ENCODE assay signal across 1 cellular context in genomic region chr12:122184522-122184921, GRCh38.
TF ChIP-seq lines count a peak whose summit lies in the region.

No MANE protein-coding gene starts in this region.

TF ChIP-seq in GM23338, 12 proteins besides CTCF, POLR2A, EP300 and RAD21:
- no peak for TF ChIP-seq EZH2phosphoT487 (IDR thresholded peaks at IDR 0.05; ENCODE audit: unreplicated experiment)
- TF ChIP-seq, protein P1, sequence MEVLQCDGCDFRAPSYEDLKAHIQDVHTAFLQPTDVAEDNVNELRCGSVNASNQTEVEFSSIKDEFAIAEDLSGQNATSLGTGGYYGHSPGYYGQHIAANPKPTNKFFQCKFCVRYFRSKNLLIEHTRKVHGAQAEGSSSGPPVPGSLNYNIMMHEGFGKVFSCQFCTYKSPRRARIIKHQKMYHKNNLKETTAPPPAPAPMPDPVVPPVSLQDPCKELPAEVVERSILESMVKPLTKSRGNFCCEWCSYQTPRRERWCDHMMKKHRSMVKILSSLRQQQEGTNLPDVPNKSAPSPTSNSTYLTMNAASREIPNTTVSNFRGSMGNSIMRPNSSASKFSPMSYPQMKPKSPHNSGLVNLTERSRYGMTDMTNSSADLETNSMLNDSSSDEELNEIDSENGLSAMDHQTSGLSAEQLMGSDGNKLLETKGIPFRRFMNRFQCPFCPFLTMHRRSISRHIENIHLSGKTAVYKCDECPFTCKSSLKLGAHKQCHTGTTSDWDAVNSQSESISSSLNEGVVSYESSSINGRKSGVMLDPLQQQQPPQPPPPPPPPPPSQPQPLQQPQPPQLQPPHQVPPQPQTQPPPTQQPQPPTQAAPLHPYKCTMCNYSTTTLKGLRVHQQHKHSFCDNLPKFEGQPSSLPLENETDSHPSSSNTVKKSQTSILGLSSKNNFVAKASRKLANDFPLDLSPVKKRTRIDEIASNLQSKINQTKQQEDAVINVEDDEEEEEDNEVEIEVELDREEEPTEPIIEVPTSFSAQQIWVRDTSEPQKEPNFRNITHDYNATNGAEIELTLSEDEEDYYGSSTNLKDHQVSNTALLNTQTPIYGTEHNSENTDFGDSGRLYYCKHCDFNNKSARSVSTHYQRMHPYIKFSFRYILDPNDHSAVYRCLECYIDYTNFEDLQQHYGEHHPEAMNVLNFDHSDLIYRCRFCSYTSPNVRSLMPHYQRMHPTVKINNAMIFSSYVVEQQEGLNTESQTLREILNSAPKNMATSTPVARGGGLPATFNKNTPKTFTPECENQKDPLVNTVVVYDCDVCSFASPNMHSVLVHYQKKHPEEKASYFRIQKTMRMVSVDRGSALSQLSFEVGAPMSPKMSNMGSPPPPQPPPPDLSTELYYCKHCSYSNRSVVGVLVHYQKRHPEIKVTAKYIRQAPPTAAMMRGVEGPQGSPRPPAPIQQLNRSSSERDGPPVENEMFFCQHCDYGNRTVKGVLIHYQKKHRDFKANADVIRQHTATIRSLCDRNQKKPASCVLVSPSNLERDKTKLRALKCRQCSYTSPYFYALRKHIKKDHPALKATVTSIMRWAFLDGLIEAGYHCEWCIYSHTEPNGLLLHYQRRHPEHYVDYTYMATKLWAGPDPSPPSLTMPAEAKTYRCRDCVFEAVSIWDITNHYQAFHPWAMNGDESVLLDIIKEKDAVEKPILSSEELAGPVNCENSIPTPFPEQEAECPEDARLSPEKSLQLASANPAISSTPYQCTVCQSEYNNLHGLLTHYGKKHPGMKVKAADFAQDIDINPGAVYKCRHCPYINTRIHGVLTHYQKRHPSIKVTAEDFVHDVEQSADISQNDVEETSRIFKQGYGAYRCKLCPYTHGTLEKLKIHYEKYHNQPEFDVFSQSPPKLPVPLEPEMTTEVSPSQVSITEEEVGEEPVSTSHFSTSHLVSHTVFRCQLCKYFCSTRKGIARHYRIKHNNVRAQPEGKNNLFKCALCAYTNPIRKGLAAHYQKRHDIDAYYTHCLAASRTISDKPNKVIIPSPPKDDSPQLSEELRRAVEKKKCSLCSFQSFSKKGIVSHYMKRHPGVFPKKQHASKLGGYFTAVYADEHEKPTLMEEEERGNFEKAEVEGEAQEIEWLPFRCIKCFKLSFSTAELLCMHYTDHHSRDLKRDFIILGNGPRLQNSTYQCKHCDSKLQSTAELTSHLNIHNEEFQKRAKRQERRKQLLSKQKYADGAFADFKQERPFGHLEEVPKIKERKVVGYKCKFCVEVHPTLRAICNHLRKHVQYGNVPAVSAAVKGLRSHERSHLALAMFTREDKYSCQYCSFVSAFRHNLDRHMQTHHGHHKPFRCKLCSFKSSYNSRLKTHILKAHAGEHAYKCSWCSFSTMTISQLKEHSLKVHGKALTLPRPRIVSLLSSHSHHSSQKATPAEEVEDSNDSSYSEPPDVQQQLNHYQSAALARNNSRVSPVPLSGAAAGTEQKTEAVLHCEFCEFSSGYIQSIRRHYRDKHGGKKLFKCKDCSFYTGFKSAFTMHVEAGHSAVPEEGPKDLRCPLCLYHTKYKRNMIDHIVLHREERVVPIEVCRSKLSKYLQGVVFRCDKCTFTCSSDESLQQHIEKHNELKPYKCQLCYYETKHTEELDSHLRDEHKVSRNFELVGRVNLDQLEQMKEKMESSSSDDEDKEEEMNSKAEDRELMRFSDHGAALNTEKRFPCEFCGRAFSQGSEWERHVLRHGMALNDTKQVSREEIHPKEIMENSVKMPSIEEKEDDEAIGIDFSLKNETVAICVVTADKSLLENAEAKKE (CRISPR knock-in tag; IDR thresholded peaks at IDR 0.05) = no peak
- TF ChIP-seq, protein P2, sequence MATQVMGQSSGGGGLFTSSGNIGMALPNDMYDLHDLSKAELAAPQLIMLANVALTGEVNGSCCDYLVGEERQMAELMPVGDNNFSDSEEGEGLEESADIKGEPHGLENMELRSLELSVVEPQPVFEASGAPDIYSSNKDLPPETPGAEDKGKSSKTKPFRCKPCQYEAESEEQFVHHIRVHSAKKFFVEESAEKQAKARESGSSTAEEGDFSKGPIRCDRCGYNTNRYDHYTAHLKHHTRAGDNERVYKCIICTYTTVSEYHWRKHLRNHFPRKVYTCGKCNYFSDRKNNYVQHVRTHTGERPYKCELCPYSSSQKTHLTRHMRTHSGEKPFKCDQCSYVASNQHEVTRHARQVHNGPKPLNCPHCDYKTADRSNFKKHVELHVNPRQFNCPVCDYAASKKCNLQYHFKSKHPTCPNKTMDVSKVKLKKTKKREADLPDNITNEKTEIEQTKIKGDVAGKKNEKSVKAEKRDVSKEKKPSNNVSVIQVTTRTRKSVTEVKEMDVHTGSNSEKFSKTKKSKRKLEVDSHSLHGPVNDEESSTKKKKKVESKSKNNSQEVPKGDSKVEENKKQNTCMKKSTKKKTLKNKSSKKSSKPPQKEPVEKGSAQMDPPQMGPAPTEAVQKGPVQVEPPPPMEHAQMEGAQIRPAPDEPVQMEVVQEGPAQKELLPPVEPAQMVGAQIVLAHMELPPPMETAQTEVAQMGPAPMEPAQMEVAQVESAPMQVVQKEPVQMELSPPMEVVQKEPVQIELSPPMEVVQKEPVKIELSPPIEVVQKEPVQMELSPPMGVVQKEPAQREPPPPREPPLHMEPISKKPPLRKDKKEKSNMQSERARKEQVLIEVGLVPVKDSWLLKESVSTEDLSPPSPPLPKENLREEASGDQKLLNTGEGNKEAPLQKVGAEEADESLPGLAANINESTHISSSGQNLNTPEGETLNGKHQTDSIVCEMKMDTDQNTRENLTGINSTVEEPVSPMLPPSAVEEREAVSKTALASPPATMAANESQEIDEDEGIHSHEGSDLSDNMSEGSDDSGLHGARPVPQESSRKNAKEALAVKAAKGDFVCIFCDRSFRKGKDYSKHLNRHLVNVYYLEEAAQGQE (IDR thresholded peaks at IDR 0.05; ENCODE audit: unreplicated experiment) = no peak
- no peak for TF ChIP-seq CREB1 (CRISPR knock-in tag; IDR thresholded peaks at IDR 0.05; ENCODE audit: low read depth)
- no peak for TF ChIP-seq STAT1 (IDR thresholded peaks at IDR 0.05; ENCODE audit: unreplicated experiment)
- no peak for TF ChIP-seq ZNF114 (CRISPR knock-in tag; IDR thresholded peaks at IDR 0.05)
- TF ChIP-seq POLR2AphosphoS5 (IDR thresholded peaks at IDR 0.05; ENCODE audit: low read depth) = no peak
- no peak for TF ChIP-seq JUNB (IDR thresholded peaks at IDR 0.05; ENCODE audit: unreplicated experiment)
- TF ChIP-seq, protein P3, sequence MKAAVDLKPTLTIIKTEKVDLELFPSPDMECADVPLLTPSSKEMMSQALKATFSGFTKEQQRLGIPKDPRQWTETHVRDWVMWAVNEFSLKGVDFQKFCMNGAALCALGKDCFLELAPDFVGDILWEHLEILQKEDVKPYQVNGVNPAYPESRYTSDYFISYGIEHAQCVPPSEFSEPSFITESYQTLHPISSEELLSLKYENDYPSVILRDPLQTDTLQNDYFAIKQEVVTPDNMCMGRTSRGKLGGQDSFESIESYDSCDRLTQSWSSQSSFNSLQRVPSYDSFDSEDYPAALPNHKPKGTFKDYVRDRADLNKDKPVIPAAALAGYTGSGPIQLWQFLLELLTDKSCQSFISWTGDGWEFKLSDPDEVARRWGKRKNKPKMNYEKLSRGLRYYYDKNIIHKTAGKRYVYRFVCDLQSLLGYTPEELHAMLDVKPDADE (IDR thresholded peaks at IDR 0.05) = no peak
- no peak for TF ChIP-seq EZH2 (IDR thresholded peaks at IDR 0.05; ENCODE audit: low read depth, unreplicated experiment)
